32 cellular contexts compared by ENCODE assay signal in the genomic region with DNA sequence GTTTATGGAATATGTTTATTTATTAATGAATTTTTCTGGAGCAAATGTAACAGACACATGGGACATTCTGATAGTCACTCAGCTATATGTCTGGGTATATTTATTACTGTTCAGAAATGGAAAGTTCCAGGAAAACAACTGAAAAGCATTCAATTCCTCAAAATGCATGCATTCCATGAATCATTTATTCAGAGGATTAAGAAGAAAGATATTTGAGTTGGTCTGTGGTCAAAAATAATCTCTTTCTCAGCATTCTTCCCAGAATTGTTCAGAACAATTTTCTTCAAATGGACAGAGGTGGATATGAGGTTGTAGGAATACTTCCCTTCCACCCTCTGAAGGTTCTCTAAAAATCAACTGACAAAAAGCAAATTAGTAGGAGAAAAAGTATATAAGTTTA.
DNase-seq lines count a peak whose midpoint lies in the region; ATAC-seq and TF ChIP-seq lines count a peak whose summit lies in the region.
"Had no signal": no experiment of that assay in that cellular context is flagged by ENCODE, and none has a peak within 500 bp of the region (broad histone marks: within the 10 kb centered on the region; RNA-seq: fewer than 3 reads in every experiment).

No MANE protein-coding gene starts in this region.

- intact Hi-C loops in stomach (cut with DNase I; ENCODE audit: low total_unique reads): no loop called here

- TF ChIP-seq POLR2A in stomach (IDR thresholded peaks at IDR 0.05): no peak

- H3K4me3 Mint-ChIP-seq in activated CD8-positive, alpha-beta T cell treated with anti-CD3 and anti-CD28 coated beads, Interleukin-2, amount 10 ng/mL, durations not matched to agents 7 days and 5 days: no peak overlapping the region
- H3K4me3 Mint-ChIP-seq: activated naive CD8-positive, alpha-beta T cell treated with anti-CD3 and anti-CD28 coated beads, Interleukin-2, amount 10 ng/mL, durations not matched to agents 7 days and 5 days; B cell; CD8-positive, alpha-beta memory T cell; H9; T-helper 1 cell treated with Interleukin-12 subunit alpha and Interleukin-12 subunit beta and Interleukin-4 antibody, amounts not matched to agents 30 μg/mL and 1 μg/mL, for 36 hours had no signal

- CTCF ChIA-PET in activated CD8-positive, alpha-beta T cell treated with anti-CD3 and anti-CD28 coated beads, Interleukin-2, amount 10 ng/mL, durations not matched to agents 7 days and 5 days (lab: Charles Lee): no interaction called here

- no peak overlapping the region for H3K27ac ChIP-seq in stomach
- H3K27ac ChIP-seq: brain microvascular endothelial cell, heart right ventricle, parathyroid adenoma, Peyer's patch, sigmoid colon, uterus had no signal

- no peak overlapping the region for H3K27ac Mint-ChIP-seq in activated CD8-positive, alpha-beta T cell treated with anti-CD3 and anti-CD28 coated beads, Interleukin-2, amount 10 ng/mL, durations not matched to agents 7 days and 5 days
- H3K27ac Mint-ChIP-seq: activated naive CD8-positive, alpha-beta T cell treated with anti-CD3 and anti-CD28 coated beads, Interleukin-2, amount 10 ng/mL, durations not matched to agents 7 days and 5 days; B cell; H9; T-helper 1 cell treated with Interleukin-12 subunit alpha and Interleukin-12 subunit beta and Interleukin-4 antibody, amounts not matched to agents 30 μg/mL and 1 μg/mL, for 36 hours had no signal

- H3K4me1 Mint-ChIP-seq in activated CD8-positive, alpha-beta T cell treated with anti-CD3 and anti-CD28 coated beads, Interleukin-2, amount 10 ng/mL, durations not matched to agents 7 days and 5 days (ENCODE audit: low read depth): no peaks in the 10 kb centered on the region
- H3K4me1 Mint-ChIP-seq: B cell had no signal

- H3K4me3 ChIP-seq in AG10803 (ENCODE audit: low read length): no peak overlapping the region
- H3K4me3 ChIP-seq in astrocyte of the spinal cord (ENCODE audit: low read depth, low read length): no peak overlapping the region
- H3K4me3 ChIP-seq in stomach: no peak overlapping the region
- H3K4me3 ChIP-seq: A549, heart right ventricle, lung, MG63, mucosa of descending colon, Peyer's patch, sigmoid colon, uterus had no signal

- no peaks in the 10 kb centered on the region for H3K4me1 ChIP-seq in stomach
- H3K4me1 ChIP-seq: A549, parathyroid adenoma, Peyer's patch, sigmoid colon, uterus had no signal

- no peak for ATAC-seq in activated CD8-positive, alpha-beta T cell treated with anti-CD3 and anti-CD28 coated beads, Interleukin-2, amount 10 ng/mL, durations not matched to agents 7 days and 5 days
- ATAC-seq: A549; heart right ventricle; mucosa of descending colon; stimulated activated naive CD8-positive, alpha-beta T cell treated with anti-CD3 and anti-CD28 coated beads, Interleukin-15, Interleukin-2, amounts not matched to agents 100 U/mL and 50 U/mL, for 24 hours had no signal

- DNase-seq in AG10803 (ENCODE audit: low read depth) (peak; percentile 80), HT1080 (ENCODE audit: low read depth) (peak; percentile 15), astrocyte of the spinal cord (ENCODE audit: low read depth, low spot score) (peak; percentile 55), myocyte (ENCODE audit: low read depth) (peak; percentile 29), stomach (no peak), NCI-H1417 (lab: John Stamatoyannopoulos, UW) (no peak)
- DNase-seq in activated CD8-positive, alpha-beta T cell treated with anti-CD3 and anti-CD28 coated beads, Interleukin-2, amount 10 ng/mL, durations not matched to agents 7 days and 5 days: no peak
- DNase-seq in stimulated activated CD4-positive, alpha-beta T cell treated with anti-CD3 and anti-CD28 coated beads, Interleukin-4, amount 100 ng/mL, for 24 hours: no peak
- DNase-seq: activated CD8-positive, alpha-beta memory T cell treated with anti-CD3 and anti-CD28 coated beads for 24 hours; activated effector memory CD4-positive, alpha-beta T cell treated with Interleukin-2 at 50 U/mL for 16 hours; activated naive CD8-positive, alpha-beta T cell treated with anti-CD3 and anti-CD28 coated beads, Interleukin-2, amount 10 ng/mL, durations not matched to agents 7 days and 5 days; brain microvascular endothelial cell; CD8-positive, alpha-beta memory T cell; DMS 273 treated with DMSO at 0.1 percent for 48 hours; H9; heart right ventricle; MG63; mucosa of descending colon; NCI-H2029 treated with DMSO at 0.1 percent for 48 hours; NCI-H2227 treated with DMSO at 0.1 percent for 48 hours; NCI-H69; Peyer's patch; SIG-M5; sigmoid colon; stimulated activated CD4-positive, alpha-beta T cell treated with anti-CD3 and anti-CD28 coated beads, Interleukin-15, amount 100 ng/mL, for 24 hours; stimulated activated naive CD8-positive, alpha-beta T cell treated with anti-CD3 and anti-CD28 coated beads, Interleukin-15, Interleukin-2, amounts not matched to agents 100 U/mL and 50 U/mL, for 24 hours; uterus had no signal

- no peak for TF ChIP-seq EP300 in stomach (IDR thresholded peaks at IDR 0.05)

- H3K36me3 Mint-ChIP-seq in activated CD8-positive, alpha-beta T cell treated with anti-CD3 and anti-CD28 coated beads, Interleukin-2, amount 10 ng/mL, durations not matched to agents 7 days and 5 days (ENCODE audit: low read depth): no peaks in the 10 kb centered on the region
- H3K36me3 Mint-ChIP-seq: activated naive CD8-positive, alpha-beta T cell treated with anti-CD3 and anti-CD28 coated beads, Interleukin-2, amount 10 ng/mL, durations not matched to agents 7 days and 5 days had no signal

- peaks cover 3% of the 10 kb centered on the region for H3K27me3 Mint-ChIP-seq in activated CD8-positive, alpha-beta T cell treated with anti-CD3 and anti-CD28 coated beads, Interleukin-2, amount 10 ng/mL, durations not matched to agents 7 days and 5 days (ENCODE audit: low read depth)

- POLR2A ChIA-PET in activated CD8-positive, alpha-beta T cell treated with anti-CD3 and anti-CD28 coated beads, Interleukin-2, amount 10 ng/mL, durations not matched to agents 7 days and 5 days (lab: Charles Lee): no interaction called here

- no peaks in the 10 kb centered on the region for H3K9me3 Mint-ChIP-seq in activated CD8-positive, alpha-beta T cell treated with anti-CD3 and anti-CD28 coated beads, Interleukin-2, amount 10 ng/mL, durations not matched to agents 7 days and 5 days (ENCODE audit: insufficient read depth)
- H3K9me3 Mint-ChIP-seq: activated naive CD8-positive, alpha-beta T cell treated with anti-CD3 and anti-CD28 coated beads, Interleukin-2, amount 10 ng/mL, durations not matched to agents 7 days and 5 days; CD8-positive, alpha-beta memory T cell; H9 had no signal

- H3K36me3 ChIP-seq in stomach: no peaks in the 10 kb centered on the region
- H3K36me3 ChIP-seq: brain microvascular endothelial cell, heart right ventricle, MG63, Peyer's patch, sigmoid colon, uterus had no signal

- TF ChIP-seq CTCF in AG10803 (conservative IDR thresholded peaks at IDR 0.05; ENCODE audit: low read length): no peak
- no peak for TF ChIP-seq CTCF in astrocyte of the spinal cord (IDR thresholded peaks at IDR 0.05; ENCODE audit: low read depth, low read length)
- TF ChIP-seq CTCF in stomach (IDR thresholded peaks at IDR 0.05): no peak

- in situ Hi-C loops in astrocyte of the spinal cord (cut with HindIII; ENCODE audit: low sequenced_read_pairs): no loop called here

- H3K27me3 ChIP-seq in stomach: no peaks in the 10 kb centered on the region
- H3K27me3 ChIP-seq: brain microvascular endothelial cell, heart right ventricle, MG63, Peyer's patch, sigmoid colon, uterus had no signal

- no peaks in the 10 kb centered on the region for H3K9me3 ChIP-seq in stomach
- H3K9me3 ChIP-seq: A549, heart right ventricle, MG63, mucosa of descending colon, Peyer's patch, sigmoid colon, uterus had no signal

Comparison
In these comparisons a context has a peak if more than half of its experiments do, and no peak if none do; other contexts are left out.
1. DNase-seq: peak in AG10803 (single experiment), HT1080 (single experiment), astrocyte of the spinal cord (single experiment) and myocyte (single experiment); none in stomach (single experiment), activated CD8-positive, alpha-beta T cell treated with anti-CD3 and anti-CD28 coated beads, Interleukin-2, amount 10 ng/mL, durations not matched to agents 7 days and 5 days (single experiment), NCI-H1417 (0 of 3) and stimulated activated CD4-positive, alpha-beta T cell treated with anti-CD3 and anti-CD28 coated beads, Interleukin-4, amount 100 ng/mL, for 24 hours (single experiment).